23 cellular contexts compared by ENCODE assay signal in the genomic region with DNA sequence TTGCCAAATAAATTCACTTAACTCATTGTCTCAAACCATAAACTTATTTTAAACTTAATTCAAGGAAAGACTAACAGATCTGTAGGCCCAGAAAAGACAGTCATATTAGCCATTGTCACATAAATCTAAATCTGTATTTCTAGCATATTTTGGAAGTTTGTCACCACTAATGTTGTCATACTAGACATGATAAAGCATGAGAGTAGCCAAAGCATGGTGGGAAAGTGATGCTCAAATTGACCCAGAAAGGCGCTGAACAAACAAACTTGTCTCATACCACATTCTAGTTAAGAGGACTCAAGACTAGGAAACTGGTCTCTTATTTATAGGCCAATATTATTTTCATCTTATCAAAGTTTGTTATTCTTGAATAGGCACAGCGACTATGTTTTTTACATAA.
DNase-seq lines count a peak whose midpoint lies in the region; FAIRE-seq and TF ChIP-seq lines count a peak whose summit lies in the region.
"Had no signal": no experiment of that assay in that cellular context is flagged by ENCODE, and none has a peak within 500 bp of the region (broad histone marks: within the 10 kb centered on the region; RNA-seq: fewer than 3 reads in every experiment).

No MANE protein-coding gene starts in this region.

- no peaks in the 10 kb centered on the region for H4K20me1 ChIP-seq in GM23248 (ENCODE audit: insufficient read depth)
- no peaks in the 10 kb centered on the region for H4K20me1 ChIP-seq in astrocyte (ENCODE audit: insufficient read depth, low read length)
- H4K20me1 ChIP-seq in smooth muscle cell (ENCODE audit: low read depth), result peaks cover 97% of the 10 kb centered on the region
- H4K20me1 ChIP-seq: BLaER1 had no signal

- H2AFZ ChIP-seq in GM23248 (no peak overlapping the region), astrocyte (ENCODE audit: low read depth, low read length) (no peak overlapping the region), smooth muscle cell (ENCODE audit: low read depth) (no peak overlapping the region)

- peaks cover 23% of the 10 kb centered on the region for H3K4me1 Mint-ChIP-seq in astrocyte (ENCODE audit: low read depth, unreplicated experiment)
- H3K4me1 Mint-ChIP-seq: CD4-positive, alpha-beta memory T cell had no signal

- peaks cover 17% of the 10 kb centered on the region for H3K36me3 Mint-ChIP-seq in astrocyte (ENCODE audit: low read depth, unreplicated experiment)
- H3K36me3 Mint-ChIP-seq: CD4-positive, alpha-beta memory T cell had no signal

- peaks cover 20% of the 10 kb centered on the region for H3F3A ChIP-seq in GM23248 (ENCODE audit: insufficient read depth)
- peaks cover 65% of the 10 kb centered on the region for H3F3A ChIP-seq in smooth muscle cell (ENCODE audit: low read depth)

- H3K36me3 ChIP-seq in GM23248 (ENCODE audit: low read depth) (peaks cover 54% of the 10 kb centered on the region), astrocyte (ENCODE audit: insufficient read depth, low read length) (peaks cover 65% of the 10 kb centered on the region), smooth muscle cell (ENCODE audit: low read depth) (peaks cover 29% of the 10 kb centered on the region), H7 (replicated peaks; ENCODE audit: control insufficient read depth, insufficient read depth, low read length) (peaks cover 14% of the 10 kb centered on the region)
- H3K36me3 ChIP-seq: BLaER1 had no signal

- no peak for FAIRE-seq in astrocyte (lab: Jason Lieb, UNC)
- FAIRE-seq: H1, HTR-8/SVneo had no signal

- peak; percentile 47 for DNase-seq in GM23248
- peak; percentile 54 for DNase-seq in astrocyte (ENCODE audit: low read depth)
- DNase-seq in iris pigment epithelial cell (ENCODE audit: low read depth), result peak; percentile 31
- DNase-seq in smooth muscle cell (lab: John Stamatoyannopoulos, UW; ENCODE audit: unreplicated experiment), result no peak
- no peak for DNase-seq in H7
- DNase-seq in NCI-H2227 treated with DMSO at 0.1 percent for 48 hours (lab: John Stamatoyannopoulos, UW), result no peak
- no peak for DNase-seq in stimulated activated CD4-positive, alpha-beta T cell treated with anti-CD3 and anti-CD28 coated beads, Interleukin-2, amount 100 ng/mL, for 24 hours
- no peak for DNase-seq in globus pallidus (ENCODE audit: low spot score)
- DNase-seq: ACHN; CD4-positive, alpha-beta memory T cell; DMS153; GF-D8; MV-4-11; NCI-H1105 treated with DMSO at 0.1 percent for 48 hours; NCI-H1694; NCI-H2081 treated with DMSO at 0.1 percent for 48 hours; NCI-H446 treated with DMSO at 0.1 percent for 48 hours; NCI-H526 treated with DMSO at 0.1 percent for 48 hours; SIG-M5 had no signal

- H3K9me2 ChIP-seq in GM23248 (ENCODE audit: insufficient read depth), result no peaks in the 10 kb centered on the region

- no peak overlapping the region for H3K27ac ChIP-seq in GM23248
- H3K27ac ChIP-seq in astrocyte (ENCODE audit: low read depth, low read length), result peak overlapping the region; percentile 20
- H3K27ac ChIP-seq in smooth muscle cell (ENCODE audit: low read depth), result peak overlapping the region; percentile 74
- H3K27ac ChIP-seq: BLaER1, KMS-11 had no signal

- peaks cover 2% of the 10 kb centered on the region for H3K9me3 Mint-ChIP-seq in astrocyte (ENCODE audit: unreplicated experiment)
- H3K9me3 Mint-ChIP-seq: CD4-positive, alpha-beta memory T cell had no signal

- H3K79me2 ChIP-seq in GM23248 (ENCODE audit: insufficient read depth) (no peaks in the 10 kb centered on the region), astrocyte (ENCODE audit: insufficient read depth, low read length) (peaks cover 2% of the 10 kb centered on the region), smooth muscle cell (ENCODE audit: low read depth) (peaks cover 11% of the 10 kb centered on the region)

- in situ Hi-C loops in GM23248 (cut with MboI), result no loop called here

- TF ChIP-seq CTCF in astrocyte (IDR thresholded peaks at IDR 0.05; ENCODE audit: insufficient read depth, low read depth, low read length) (no peak), smooth muscle cell (IDR thresholded peaks at IDR 0.05; ENCODE audit: borderline replicate concordance, insufficient read depth, poor library complexity, severe bottlenecking) (no peak)

- 95 to 97% methylated on average over 2 of the region's 2 CpGs for WGBS in GM23248 (ENCODE audit: low coverage in 1 of 2, low lambda C conversion rate in 2 of 2, missing lambda C conversion rate in 2 of 2), 2 experiments
- WGBS in smooth muscle cell (ENCODE audit: low lambda C conversion rate), result 90% methylated on average over 2 of the region's 2 CpGs

- peak overlapping the region; percentile 70 for H3K27ac Mint-ChIP-seq in astrocyte (ENCODE audit: unreplicated experiment)
- H3K27ac Mint-ChIP-seq: CD4-positive, alpha-beta memory T cell had no signal

- H3K4me2 ChIP-seq in GM23248 (ENCODE audit: unreplicated experiment) (no peak overlapping the region), astrocyte (ENCODE audit: low read length) (no peak overlapping the region), smooth muscle cell (no peak overlapping the region)
- H3K4me2 ChIP-seq: BLaER1, KMS-11 had no signal

- no peak overlapping the region for H3K4me3 Mint-ChIP-seq in astrocyte (ENCODE audit: unreplicated experiment)
- H3K4me3 Mint-ChIP-seq: CD4-positive, alpha-beta memory T cell had no signal

- H3K27me3 ChIP-seq in GM23248 (replicated peaks; ENCODE audit: insufficient read depth) (no peaks in the 10 kb centered on the region), astrocyte (ENCODE audit: insufficient read depth, low read length) (no peaks in the 10 kb centered on the region), smooth muscle cell (ENCODE audit: low read depth) (no peaks in the 10 kb centered on the region), H7 (ENCODE audit: control insufficient read depth, insufficient read depth, low read length) (no peaks in the 10 kb centered on the region)
- H3K27me3 ChIP-seq: BLaER1 had no signal

- H3K9ac ChIP-seq in GM23248, result no peak overlapping the region
- H3K9ac ChIP-seq in astrocyte (ENCODE audit: low read length), result no peak overlapping the region
- H3K9ac ChIP-seq in smooth muscle cell (ENCODE audit: low read depth), result no peak overlapping the region
- H3K9ac ChIP-seq: BLaER1, KMS-11 had no signal

- H3K4me3 ChIP-seq in GM23248 (no peak overlapping the region), astrocyte (ENCODE audit: insufficient read depth, low read depth, low read length) (no peak overlapping the region), smooth muscle cell (no peak overlapping the region), H7 (ENCODE audit: insufficient read depth, low read depth, low read length) (no peak overlapping the region)
- H3K4me3 ChIP-seq: BLaER1 had no signal

- H3K27me3 Mint-ChIP-seq in astrocyte (ENCODE audit: low read depth, unreplicated experiment), result no peaks in the 10 kb centered on the region

- no peaks in the 10 kb centered on the region for H3K9me3 ChIP-seq in GM23248 (ENCODE audit: low read depth)
- H3K9me3 ChIP-seq in astrocyte (ENCODE audit: insufficient read depth, low read depth, low read length), result no peaks in the 10 kb centered on the region
- no peaks in the 10 kb centered on the region for H3K9me3 ChIP-seq in smooth muscle cell (replicated peaks; ENCODE audit: low read depth)
- H3K9me3 ChIP-seq: BLaER1 had no signal

- H3K4me1 ChIP-seq in GM23248 (ENCODE audit: insufficient read depth) (peaks cover 41% of the 10 kb centered on the region), astrocyte (ENCODE audit: insufficient read depth, low read length) (peaks cover 16% of the 10 kb centered on the region), smooth muscle cell (ENCODE audit: low read depth) (peaks cover 6% of the 10 kb centered on the region)
- H3K4me1 ChIP-seq: BLaER1 had no signal

Comparison
In these comparisons a context has a peak if more than half of its experiments do, and no peak if none do; other contexts are left out.
1. DNase-seq: peak in GM23248 (single experiment), astrocyte (single experiment) and iris pigment epithelial cell (single experiment); none in smooth muscle cell (single experiment), H7 (single experiment), NCI-H2227 treated with DMSO at 0.1 percent for 48 hours (single experiment), stimulated activated CD4-positive, alpha-beta T cell treated with anti-CD3 and anti-CD28 coated beads, Interleukin-2, amount 100 ng/mL, for 24 hours (0 of 2) and globus pallidus (single experiment).